9 cellular contexts compared by ENCODE assay signal in the genomic region with DNA sequence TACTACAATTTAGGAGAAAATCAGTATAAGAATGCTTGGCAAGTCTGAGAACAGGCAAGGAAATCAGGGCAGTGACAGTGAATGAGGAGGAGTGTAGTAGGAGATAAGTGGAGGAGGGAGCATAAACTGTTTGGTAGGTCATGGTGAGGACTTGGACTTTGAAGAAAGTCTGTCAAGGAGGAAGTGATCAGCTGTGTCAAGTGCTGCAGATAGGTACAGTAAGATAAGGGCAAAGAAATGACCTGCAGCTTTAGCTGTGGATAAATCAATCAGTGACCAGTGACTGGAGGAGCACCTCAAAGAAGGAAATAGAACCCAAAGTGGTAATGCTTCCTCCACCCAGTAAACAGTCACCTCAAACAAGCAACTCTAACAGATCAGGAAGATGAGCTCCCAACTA.
DNase-seq lines count a peak whose midpoint lies in the region; ATAC-seq and TF ChIP-seq lines count a peak whose summit lies in the region.
"Had no signal": no experiment of that assay in that cellular context is flagged by ENCODE, and none has a peak within 500 bp of the region (broad histone marks: within the 10 kb centered on the region; RNA-seq: fewer than 3 reads in every experiment).

No MANE protein-coding gene starts in this region.

- H3K4me1 Mint-ChIP-seq in activated T-cell treated with anti-CD3 and anti-CD28 coated beads, Interleukin-2, amount 50 U/mL, for 4 hours (ENCODE audit: low read depth): peaks cover 77% of the 10 kb centered on the region
- H3K4me1 Mint-ChIP-seq in WTC11 (peaks cover 14% of the 10 kb centered on the region), progenitor cell of endocrine pancreas (ENCODE audit: low read depth) (peaks cover 4% of the 10 kb centered on the region)

- no peak for TF ChIP-seq RAD21 in SK-N-SH (IDR thresholded peaks at IDR 0.05; ENCODE audit: low read length)

- no peaks in the 10 kb centered on the region for H4K20me1 ChIP-seq in SK-N-SH (ENCODE audit: insufficient read depth)

- H3K27me3 Mint-ChIP-seq in activated T-cell treated with anti-CD3 and anti-CD28 coated beads, Interleukin-2, amount 50 U/mL, for 4 hours (ENCODE audit: low read depth): no peaks in the 10 kb centered on the region
- H3K27me3 Mint-ChIP-seq in WTC11 (ENCODE audit: low read depth) (no peaks in the 10 kb centered on the region), progenitor cell of endocrine pancreas (no peaks in the 10 kb centered on the region)

- H3K4me2 ChIP-seq in SK-N-SH: no peak overlapping the region

- peaks cover 6% of the 10 kb centered on the region; the same call in 1 of the 2 replicates for H3K79me2 ChIP-seq in SK-N-SH (ENCODE audit: insufficient read depth)

- ATAC-seq in activated T-cell treated with anti-CD3 and anti-CD28 coated beads, Interleukin-2, amount 50 U/mL, for 4 hours: no peak
- peak; percentile 58 for ATAC-seq in HG02870 (IDR thresholded peaks at IDR 0.05; ENCODE audit: unreplicated experiment)
- ATAC-seq in WTC11: no peak

- H3K4me1 ChIP-seq in SK-N-SH (ENCODE audit: control insufficient read depth in 1 of 2, insufficient read depth in 2 of 2, low read depth in 1 of 2, low read length in 1 of 2): peaks cover 12 to 18% of the 10 kb centered on the region in 2 experiments

- H3K9me3 ChIP-seq in SK-N-SH (no peaks in the 10 kb centered on the region), WERI-Rb-1 (ENCODE audit: severe bottlenecking) (no peaks in the 10 kb centered on the region)

- no peak for DNase-seq in activated T-cell treated with anti-CD3 and anti-CD28 coated beads, Interleukin-2, amount 50 U/mL, for 4 hours
- DNase-seq in activated T-cell treated with anti-CD3 and anti-CD28 coated beads for 4 hours (no peak), WTC11 (ENCODE audit: low spot score) (no peak), progenitor cell of endocrine pancreas (ENCODE audit: low spot score, unreplicated experiment) (no peak), SK-N-SH (no peak), EL (no peak), WERI-Rb-1 (no peak)
- DNase-seq: AML-193 had no signal

- H2AFZ ChIP-seq in SK-N-SH (ENCODE audit: low read depth): no peak overlapping the region

- no peak overlapping the region for H3K27ac ChIP-seq in SK-N-SH (ENCODE audit: low read depth in 2 of 2, low read length in 1 of 2)
- no peak overlapping the region for H3K27ac ChIP-seq in WERI-Rb-1

- H3K27me3 ChIP-seq in SK-N-SH (ENCODE audit: insufficient read depth) (no peaks in the 10 kb centered on the region), WERI-Rb-1 (ENCODE audit: insufficient read depth, low read depth, severe bottlenecking) (no peaks in the 10 kb centered on the region)

- H3K9ac ChIP-seq in SK-N-SH: no peak overlapping the region

- peaks cover 18% of the 10 kb centered on the region for H3K36me3 Mint-ChIP-seq in activated T-cell treated with anti-CD3 and anti-CD28 coated beads, Interleukin-2, amount 50 U/mL, for 4 hours (ENCODE audit: insufficient read depth)
- no peaks in the 10 kb centered on the region for H3K36me3 Mint-ChIP-seq in WTC11
- H3K36me3 Mint-ChIP-seq in progenitor cell of endocrine pancreas (ENCODE audit: insufficient read depth): peaks cover 1% of the 10 kb centered on the region

- POLR2A ChIA-PET in WTC11 (lab: Charles Lee) (no interaction called here), SK-N-SH (lab: Yijun Ruan, JAX) (no interaction called here)

- no peaks in the 10 kb centered on the region for H3K9me3 Mint-ChIP-seq in activated T-cell treated with anti-CD3 and anti-CD28 coated beads, Interleukin-2, amount 50 U/mL, for 4 hours
- H3K9me3 Mint-ChIP-seq in WTC11 (no peaks in the 10 kb centered on the region), progenitor cell of endocrine pancreas (ENCODE audit: low read depth) (no peaks in the 10 kb centered on the region)

- H3K4me3 Mint-ChIP-seq in activated T-cell treated with anti-CD3 and anti-CD28 coated beads, Interleukin-2, amount 50 U/mL, for 4 hours: peak overlapping the region; percentile 43
- no peak overlapping the region for H3K4me3 Mint-ChIP-seq in WTC11
- H3K4me3 Mint-ChIP-seq in progenitor cell of endocrine pancreas (ENCODE audit: low read depth): no peak overlapping the region

- CTCF ChIA-PET in WTC11 (lab: Charles Lee): no interaction called here
- CTCF ChIA-PET in SK-N-SH (lab: Yijun Ruan, JAX): interaction anchor here (0.6 to 1.0 kb wide), 3 partner anchors 269 to 614 kb away, joined by 3 read pairs; no protein-coding TSS in a partner anchor

- H3K4me3 ChIP-seq in SK-N-SH (ENCODE audit: low read depth in 2 of 2, low read length in 1 of 2): no peak overlapping the region
- no peak overlapping the region for H3K4me3 ChIP-seq in WERI-Rb-1 (ENCODE audit: low read depth, low read length)

- no peaks in the 10 kb centered on the region for H3K36me3 ChIP-seq in SK-N-SH (replicated peaks in 1 of 2; ENCODE audit: control insufficient read depth in 1 of 2, insufficient read depth in 2 of 2, low read length in 1 of 2)
- H3K36me3 ChIP-seq in WERI-Rb-1: no peaks in the 10 kb centered on the region

- H3K27ac Mint-ChIP-seq in WTC11 (peak overlapping the region; percentile 15), progenitor cell of endocrine pancreas (peak overlapping the region; percentile 1)

- H3F3A ChIP-seq in SK-N-SH (replicated peaks; ENCODE audit: insufficient read depth): peaks cover 17% of the 10 kb centered on the region

- no peak for TF ChIP-seq CTCF in WTC11 (IDR thresholded peaks at IDR 0.05)
- TF ChIP-seq CTCF in progenitor cell of endocrine pancreas (IDR thresholded peaks at IDR 0.05; ENCODE audit: unreplicated experiment): no peak
- TF ChIP-seq CTCF in SK-N-SH (IDR thresholded peaks at IDR 0.05): no peak
- no peak for TF ChIP-seq CTCF in WERI-Rb-1 (IDR thresholded peaks at IDR 0.05; ENCODE audit: low read depth, low read length)

- H3K9me2 ChIP-seq in SK-N-SH: no peaks in the 10 kb centered on the region

- no peak for TF ChIP-seq EP300 in SK-N-SH (IDR thresholded peaks at IDR 0.05; ENCODE audit: borderline replicate concordance in 1 of 2, low read depth in 1 of 2, low read length in 1 of 2)

TF ChIP-seq in WTC11, 78 proteins besides CTCF, POLR2A, EP300 and RAD21 (continues in another document):
- TF ChIP-seq GTF2I (CRISPR knock-in tag; conservative IDR thresholded peaks at IDR 0.05): no peak
- TF ChIP-seq, protein P1, sequence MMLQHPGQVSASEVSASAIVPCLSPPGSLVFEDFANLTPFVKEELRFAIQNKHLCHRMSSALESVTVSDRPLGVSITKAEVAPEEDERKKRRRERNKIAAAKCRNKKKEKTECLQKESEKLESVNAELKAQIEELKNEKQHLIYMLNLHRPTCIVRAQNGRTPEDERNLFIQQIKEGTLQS (CRISPR knock-in tag; conservative IDR thresholded peaks at IDR 0.05): no peak
- TF ChIP-seq JUN (CRISPR knock-in tag; IDR thresholded peaks at IDR 0.05): no peak
- TF ChIP-seq SP1 (CRISPR knock-in tag; conservative IDR thresholded peaks at IDR 0.05): no peak
- TF ChIP-seq, protein P2, sequence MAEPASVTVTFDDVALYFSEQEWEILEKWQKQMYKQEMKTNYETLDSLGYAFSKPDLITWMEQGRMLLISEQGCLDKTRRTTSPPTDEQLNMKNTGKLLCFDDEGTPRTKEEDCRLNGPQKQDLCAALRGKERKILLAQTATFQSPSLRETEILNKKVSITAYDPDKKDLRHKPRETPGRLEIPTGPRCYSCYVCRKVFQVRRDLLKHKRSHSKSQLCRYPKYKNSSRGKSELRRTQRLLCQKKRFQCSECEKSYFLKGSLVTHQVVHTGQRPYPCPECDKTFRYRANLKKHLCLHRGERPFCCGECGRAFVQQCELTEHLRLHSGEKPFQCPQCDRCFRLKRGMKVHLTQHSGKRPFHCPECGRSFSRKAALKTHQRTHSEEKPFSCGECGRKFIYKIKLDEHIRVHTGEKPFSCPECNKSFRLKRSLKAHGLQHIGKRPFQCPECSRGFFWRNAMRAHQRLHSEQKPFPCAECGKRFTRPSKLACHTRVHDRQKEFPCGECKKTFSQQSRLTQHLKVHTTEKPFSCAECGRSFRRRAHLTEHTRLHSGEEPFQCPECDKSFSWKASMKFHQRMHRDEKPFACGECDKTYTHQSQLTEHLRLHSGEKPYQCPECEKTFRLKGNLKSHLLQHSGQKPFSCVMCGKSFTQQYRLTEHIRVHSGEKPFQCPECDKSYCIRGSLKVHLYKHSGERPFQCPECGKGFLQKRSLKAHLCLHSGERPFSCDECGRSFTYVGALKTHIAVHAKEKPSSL (CRISPR knock-in tag; conservative IDR thresholded peaks at IDR 0.05): no peak

TF ChIP-seq in SK-N-SH, 30 proteins besides CTCF, POLR2A, EP300 and RAD21 (continues in another document):
- TF ChIP-seq SIN3A (IDR thresholded peaks at IDR 0.05; ENCODE audit: borderline replicate concordance, low read depth, low read length): no peak
- TF ChIP-seq POLR2AphosphoS5 (IDR thresholded peaks at IDR 0.05; ENCODE audit: low read depth, low read length): no peak
- TF ChIP-seq ZBTB33 (IDR thresholded peaks at IDR 0.05; ENCODE audit: borderline replicate concordance, low read depth): no peak
- no peak for TF ChIP-seq MXI1 (IDR thresholded peaks at IDR 0.05; ENCODE audit: low read depth, low read length)
